In genomic region chr3:126939347-126939735, GRCh38 we compare ENCODE assay signal across 15 cellular contexts. TPM values are rescaled to one million over a fixed set of nuclear protein-coding genes. Genes with fewer than 3 reads are reported as not detected.
DNase-seq lines count a peak whose midpoint lies in the region; TF ChIP-seq lines count a peak whose summit lies in the region.
"Had no signal": no experiment of that assay in that cellular context is flagged by ENCODE, and none has a peak within 500 bp of the region (broad histone marks: within the 10 kb centered on the region; RNA-seq: fewer than 3 reads in every experiment).

No MANE protein-coding gene starts in this region.

- WGBS in mesenchymal stem cell = 63% methylated on average over 4 of the region's 4 CpGs

- no peaks in the 10 kb centered on the region for H3K27me3 Mint-ChIP-seq in activated CD4-positive, alpha-beta memory T cell treated with anti-CD3 and anti-CD28 coated beads, Interleukin-2, amount 10 ng/mL, durations not matched to agents 7 days and 5 days

- H3K27ac ChIP-seq in mesenchymal stem cell (ENCODE audit: low read length, poor library complexity, severe bottlenecking) = no peak overlapping the region
- H3K27ac ChIP-seq: stomach had no signal

- peak overlapping the region; percentile 16 for H4K8ac ChIP-seq in mesenchymal stem cell (ENCODE audit: low read length)

- no peak overlapping the region for H3K4ac ChIP-seq in mesenchymal stem cell (ENCODE audit: low read depth in 1 of 2, low read length in 2 of 2)

- TF ChIP-seq CTCF in GM10248 (IDR thresholded peaks at IDR 0.05; ENCODE audit: control extremely low read depth, extremely low read depth, low read depth, missing control alignments) = peak; percentile 2
- peak; percentile 40 for TF ChIP-seq CTCF in choroid plexus epithelial cell (conservative IDR thresholded peaks at IDR 0.05; ENCODE audit: low read depth, low read length)
- TF ChIP-seq CTCF in foreskin fibroblast (IDR thresholded peaks at IDR 0.05; ENCODE audit: low read depth, low read length) = no peak

- H3K4me3 Mint-ChIP-seq in activated CD4-positive, alpha-beta memory T cell treated with anti-CD3 and anti-CD28 coated beads, Interleukin-2, amount 10 ng/mL, durations not matched to agents 7 days and 5 days = no peak overlapping the region
- H3K4me3 Mint-ChIP-seq: activated naive CD8-positive, alpha-beta T cell treated with anti-CD3 and anti-CD28 coated beads, Interleukin-2, amount 10 ng/mL, durations not matched to agents 7 days and 5 days; B cell; immature natural killer cell had no signal

- no peaks in the 10 kb centered on the region for H3K9me3 ChIP-seq in mesenchymal stem cell (ENCODE audit: control insufficient read depth, low read length)
- H3K9me3 ChIP-seq: stomach had no signal

- no peak overlapping the region for H3K4me3 ChIP-seq in Jurkat, Clone E6-1 (ENCODE audit: low read length)
- no peak overlapping the region for H3K4me3 ChIP-seq in choroid plexus epithelial cell (ENCODE audit: low read depth, low read length)
- no peak overlapping the region for H3K4me3 ChIP-seq in mesenchymal stem cell (ENCODE audit: insufficient read depth in 1 of 2, low read depth in 1 of 2, low read length in 2 of 2)
- H3K4me3 ChIP-seq in foreskin fibroblast (ENCODE audit: low read depth in 1 of 2, low read length in 2 of 2) = no peak overlapping the region
- H3K4me3 ChIP-seq: stomach had no signal

- POLR2A ChIA-PET in GM10248 (lab: Yijun Ruan, JAX) = no interaction called here
- POLR2A ChIA-PET in activated CD4-positive, alpha-beta memory T cell treated with anti-CD3 and anti-CD28 coated beads, Interleukin-2, amount 10 ng/mL, durations not matched to agents 7 days and 5 days (lab: Charles Lee) = no interaction called here

- H3K4me1 ChIP-seq in mesenchymal stem cell (ENCODE audit: control insufficient read depth, insufficient read depth, low read depth, low read length) = peaks cover 10% of the 10 kb centered on the region
- H3K4me1 ChIP-seq: stomach had no signal

- no peaks in the 10 kb centered on the region for H3K36me3 ChIP-seq in mesenchymal stem cell (ENCODE audit: control insufficient read depth in 1 of 2, insufficient read depth in 2 of 2, low read depth in 1 of 2, low read length in 2 of 2)
- H3K36me3 ChIP-seq: stomach had no signal

- H2BK15ac ChIP-seq in mesenchymal stem cell (ENCODE audit: low read depth, poor library complexity, severe bottlenecking) = no peak overlapping the region

- no peaks in the 10 kb centered on the region for H3K36me3 Mint-ChIP-seq in activated CD4-positive, alpha-beta memory T cell treated with anti-CD3 and anti-CD28 coated beads, Interleukin-2, amount 10 ng/mL, durations not matched to agents 7 days and 5 days (ENCODE audit: low read depth)
- H3K36me3 Mint-ChIP-seq: activated naive CD8-positive, alpha-beta T cell treated with anti-CD3 and anti-CD28 coated beads, Interleukin-2, amount 10 ng/mL, durations not matched to agents 7 days and 5 days; immature natural killer cell had no signal

- no peak overlapping the region for H3K27ac Mint-ChIP-seq in activated CD4-positive, alpha-beta memory T cell treated with anti-CD3 and anti-CD28 coated beads, Interleukin-2, amount 10 ng/mL, durations not matched to agents 7 days and 5 days
- H3K27ac Mint-ChIP-seq: activated naive CD8-positive, alpha-beta T cell treated with anti-CD3 and anti-CD28 coated beads, Interleukin-2, amount 10 ng/mL, durations not matched to agents 7 days and 5 days; B cell; immature natural killer cell had no signal

- DNase-seq in GM10248 (ENCODE audit: extremely low spot score) (no peak), choroid plexus epithelial cell (ENCODE audit: low read depth) (no peak), mesenchymal stem cell (peak; percentile 12), COLO668 (lab: John Stamatoyannopoulos, UW; ENCODE audit: unreplicated experiment) (no peak), foreskin fibroblast (no peak), erythroblast (lab: John Stamatoyannopoulos, UW) (no peak)
- peak; percentile 10 for DNase-seq in Jurkat, Clone E6-1 (ENCODE audit: low read depth, low spot score)
- DNase-seq in activated CD4-positive, alpha-beta memory T cell treated with anti-CD3 and anti-CD28 coated beads, Interleukin-2, amount 10 ng/mL, durations not matched to agents 7 days and 5 days = no peak
- DNase-seq: activated CD8-positive, alpha-beta memory T cell treated with anti-CD3 and anti-CD28 coated beads, Interleukin-2, amount 50 U/mL, for 48 hours; activated naive CD8-positive, alpha-beta T cell treated with anti-CD3 and anti-CD28 coated beads, Interleukin-2, amount 10 ng/mL, durations not matched to agents 7 days and 5 days; immature natural killer cell; NCI-H1105 treated with DMSO at 0.1 percent for 48 hours; NCI-H510A treated with DMSO at 0.1 percent for 48 hours; stomach had no signal

- H2AK5ac ChIP-seq in mesenchymal stem cell (ENCODE audit: low read length, severe bottlenecking) = no peak overlapping the region

- no peak overlapping the region for H4K91ac ChIP-seq in mesenchymal stem cell (ENCODE audit: low read length)

- peaks cover 15% of the 10 kb centered on the region for H3K4me1 Mint-ChIP-seq in activated CD4-positive, alpha-beta memory T cell treated with anti-CD3 and anti-CD28 coated beads, Interleukin-2, amount 10 ng/mL, durations not matched to agents 7 days and 5 days

- H3K4me2 ChIP-seq in mesenchymal stem cell (ENCODE audit: low read length, poor library complexity, severe bottlenecking) = no peak overlapping the region

- H2BK120ac ChIP-seq in mesenchymal stem cell (ENCODE audit: low read depth, low read length) = no peak overlapping the region

- CTCF ChIA-PET in GM10248 (lab: Yijun Ruan, JAX) = interaction anchor here (0.8 to 2.1 kb wide), 2 partner anchors 12 to 24 kb away, joined by 3 to 5 read pairs; no protein-coding TSS in a partner anchor
- CTCF ChIA-PET in activated CD4-positive, alpha-beta memory T cell treated with anti-CD3 and anti-CD28 coated beads, Interleukin-2, amount 10 ng/mL, durations not matched to agents 7 days and 5 days (lab: Charles Lee) = no interaction called here

- H3K14ac ChIP-seq in mesenchymal stem cell (ENCODE audit: low read length in 2 of 2) = no peak overlapping the region

- no peak overlapping the region for H2BK5ac ChIP-seq in mesenchymal stem cell (ENCODE audit: low read depth, low read length, poor library complexity, severe bottlenecking)

- no peaks in the 10 kb centered on the region for H3K27me3 ChIP-seq in mesenchymal stem cell (ENCODE audit: control insufficient read depth in 1 of 2, insufficient read depth in 1 of 2, low read length in 2 of 2)
- H3K27me3 ChIP-seq: stomach had no signal

- H2AFZ ChIP-seq in mesenchymal stem cell (ENCODE audit: low read depth, low read length) = no peak overlapping the region

- H3K23ac ChIP-seq in mesenchymal stem cell (ENCODE audit: low read length in 2 of 2) = no peak overlapping the region

- no peaks in the 10 kb centered on the region for H3K9me3 Mint-ChIP-seq in activated CD4-positive, alpha-beta memory T cell treated with anti-CD3 and anti-CD28 coated beads, Interleukin-2, amount 10 ng/mL, durations not matched to agents 7 days and 5 days
- H3K9me3 Mint-ChIP-seq: activated naive CD8-positive, alpha-beta T cell treated with anti-CD3 and anti-CD28 coated beads, Interleukin-2, amount 10 ng/mL, durations not matched to agents 7 days and 5 days; immature natural killer cell had no signal

- no peak overlapping the region for H3K9ac ChIP-seq in mesenchymal stem cell (ENCODE audit: low read length)

- H3K79me1 ChIP-seq in mesenchymal stem cell (replicated peaks; ENCODE audit: low read length, poor library complexity, severe bottlenecking) = no peaks in the 10 kb centered on the region

- no peak for TF ChIP-seq POLR2A in erythroblast (IDR thresholded peaks at IDR 0.05; ENCODE audit: low read length)

- H2BK12ac ChIP-seq in mesenchymal stem cell (ENCODE audit: low read length in 2 of 2) = peak overlapping the region in 1 of 2 experiments; percentile 15

- H3K18ac ChIP-seq in mesenchymal stem cell (ENCODE audit: low read depth in 1 of 2, low read length in 2 of 2) = peak overlapping the region in 1 of 2 experiments; percentile 16

RNA-seq across cellular contexts. Expression of gene PLXNA1, which starts 43.6 kb away (rescaled TPM):
- 15.3 TPM for polyA plus RNA-seq in Jurkat, Clone E6-1 (2012; ENCODE audit: insufficient read depth, insufficient read length)
- polyA plus RNA-seq in mesenchymal stem cell (2013, experiment 1 of 2) = 51.0 TPM
- 49.9 TPM for polyA plus RNA-seq in mesenchymal stem cell (2013, experiment 2 of 2)
- total RNA-seq in activated CD4-positive, alpha-beta memory T cell treated with anti-CD3 and anti-CD28 coated beads, Interleukin-2, amount 10 ng/mL, durations not matched to agents 7 days and 5 days = 1 to 10 TPM; 6.5 to 7.4 TPM

Comparison
In these comparisons a context has a peak if more than half of its experiments do, and no peak if none do; other contexts are left out.
1. DNase-seq: peak in Jurkat, Clone E6-1 (single experiment) and mesenchymal stem cell (single experiment); none in GM10248 (single experiment), choroid plexus epithelial cell (single experiment), activated CD4-positive, alpha-beta memory T cell treated with anti-CD3 and anti-CD28 coated beads, Interleukin-2, amount 10 ng/mL, durations not matched to agents 7 days and 5 days (single experiment), COLO668 (single experiment), foreskin fibroblast (0 of 2) and erythroblast (0 of 2).